1 cellular context compared by ENCODE assay signal in the genomic region with DNA sequence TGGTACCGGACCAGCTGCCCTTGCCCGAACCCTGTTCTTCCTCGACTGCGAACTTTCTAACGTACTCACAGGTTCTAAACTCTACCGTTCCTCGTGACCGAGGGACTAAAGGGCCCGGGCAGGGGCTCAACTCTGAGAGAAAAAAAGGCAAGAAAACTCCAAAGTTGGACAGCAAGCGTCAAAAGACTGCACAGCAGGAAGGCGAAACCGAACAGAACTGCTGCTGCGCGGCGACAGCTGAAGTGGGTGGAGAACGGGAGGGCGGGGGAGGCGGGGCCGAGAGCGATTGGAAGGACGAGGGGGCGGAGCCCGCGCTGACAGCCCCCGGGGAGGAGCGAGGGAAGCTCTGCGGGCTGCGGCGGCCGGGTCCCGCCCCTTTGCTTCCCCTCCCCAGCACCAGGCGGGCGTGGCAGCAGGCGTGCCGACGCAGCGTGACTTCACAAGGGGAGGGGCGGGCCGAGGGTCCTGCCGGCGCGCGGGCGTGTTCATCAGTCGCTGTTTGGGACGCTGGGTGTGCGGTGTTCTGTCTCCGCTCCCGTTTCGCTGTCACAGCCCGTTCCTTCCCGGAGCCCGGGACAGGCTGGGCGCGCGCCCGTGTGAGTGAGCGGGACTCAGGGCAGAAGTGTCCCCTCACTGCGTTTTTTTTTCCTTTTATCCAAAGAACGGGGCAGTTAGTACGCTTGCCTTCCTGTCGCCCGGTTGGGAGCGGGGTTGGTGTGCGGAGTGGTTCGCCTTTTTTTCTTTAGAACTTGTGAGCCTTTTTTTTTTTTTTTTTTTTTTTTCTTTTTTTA.
TF ChIP-seq lines count a peak whose summit lies in the region.

A gene with protein sequence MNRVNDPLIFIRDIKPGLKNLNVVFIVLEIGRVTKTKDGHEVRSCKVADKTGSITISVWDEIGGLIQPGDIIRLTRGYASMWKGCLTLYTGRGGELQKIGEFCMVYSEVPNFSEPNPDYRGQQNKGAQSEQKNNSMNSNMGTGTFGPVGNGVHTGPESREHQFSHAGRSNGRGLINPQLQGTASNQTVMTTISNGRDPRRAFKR (plus strand): TSS at position 491 of the 791 bp plus-strand sequence. CDS start 479 bp downstream, outside the sequence.

TF ChIP-seq in GM12878, 131 proteins besides CTCF, POLR2A, EP300 and RAD21 (continued from another document and continues in another):
- TF ChIP-seq, protein P1, sequence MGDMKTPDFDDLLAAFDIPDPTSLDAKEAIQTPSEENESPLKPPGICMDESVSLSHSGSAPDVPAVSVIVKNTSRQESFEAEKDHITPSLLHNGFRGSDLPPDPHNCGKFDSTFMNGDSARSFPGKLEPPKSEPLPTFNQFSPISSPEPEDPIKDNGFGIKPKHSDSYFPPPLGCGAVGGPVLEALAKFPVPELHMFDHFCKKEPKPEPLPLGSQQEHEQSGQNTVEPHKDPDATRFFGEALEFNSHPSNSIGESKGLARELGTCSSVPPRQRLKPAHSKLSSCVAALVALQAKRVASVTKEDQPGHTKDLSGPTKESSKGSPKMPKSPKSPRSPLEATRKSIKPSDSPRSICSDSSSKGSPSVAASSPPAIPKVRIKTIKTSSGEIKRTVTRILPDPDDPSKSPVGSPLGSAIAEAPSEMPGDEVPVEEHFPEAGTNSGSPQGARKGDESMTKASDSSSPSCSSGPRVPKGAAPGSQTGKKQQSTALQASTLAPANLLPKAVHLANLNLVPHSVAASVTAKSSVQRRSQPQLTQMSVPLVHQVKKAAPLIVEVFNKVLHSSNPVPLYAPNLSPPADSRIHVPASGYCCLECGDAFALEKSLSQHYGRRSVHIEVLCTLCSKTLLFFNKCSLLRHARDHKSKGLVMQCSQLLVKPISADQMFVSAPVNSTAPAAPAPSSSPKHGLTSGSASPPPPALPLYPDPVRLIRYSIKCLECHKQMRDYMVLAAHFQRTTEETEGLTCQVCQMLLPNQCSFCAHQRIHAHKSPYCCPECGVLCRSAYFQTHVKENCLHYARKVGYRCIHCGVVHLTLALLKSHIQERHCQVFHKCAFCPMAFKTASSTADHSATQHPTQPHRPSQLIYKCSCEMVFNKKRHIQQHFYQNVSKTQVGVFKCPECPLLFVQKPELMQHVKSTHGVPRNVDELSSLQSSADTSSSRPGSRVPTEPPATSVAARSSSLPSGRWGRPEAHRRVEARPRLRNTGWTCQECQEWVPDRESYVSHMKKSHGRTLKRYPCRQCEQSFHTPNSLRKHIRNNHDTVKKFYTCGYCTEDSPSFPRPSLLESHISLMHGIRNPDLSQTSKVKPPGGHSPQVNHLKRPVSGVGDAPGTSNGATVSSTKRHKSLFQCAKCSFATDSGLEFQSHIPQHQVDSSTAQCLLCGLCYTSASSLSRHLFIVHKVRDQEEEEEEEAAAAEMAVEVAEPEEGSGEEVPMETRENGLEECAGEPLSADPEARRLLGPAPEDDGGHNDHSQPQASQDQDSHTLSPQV (IDR thresholded peaks at IDR 0.05), result no peak
- 0 out of 4 replicates have a peak, but pooled peaks of 1 of the 2 experiments have one; percentile 37 for TF ChIP-seq SRF (IDR thresholded peaks at IDR 0.05; ENCODE audit: low read depth in 2 of 2, low read length in 2 of 2)
- TF ChIP-seq POLR2AphosphoS5 (IDR thresholded peaks at IDR 0.05; ENCODE audit: low read length), result peak; percentile 100
- TF ChIP-seq NR2C2 (IDR thresholded peaks at IDR 0.05; ENCODE audit: borderline replicate concordance, control insufficient read depth, insufficient read length, low read depth), result no peak
- TF ChIP-seq, protein P2, sequence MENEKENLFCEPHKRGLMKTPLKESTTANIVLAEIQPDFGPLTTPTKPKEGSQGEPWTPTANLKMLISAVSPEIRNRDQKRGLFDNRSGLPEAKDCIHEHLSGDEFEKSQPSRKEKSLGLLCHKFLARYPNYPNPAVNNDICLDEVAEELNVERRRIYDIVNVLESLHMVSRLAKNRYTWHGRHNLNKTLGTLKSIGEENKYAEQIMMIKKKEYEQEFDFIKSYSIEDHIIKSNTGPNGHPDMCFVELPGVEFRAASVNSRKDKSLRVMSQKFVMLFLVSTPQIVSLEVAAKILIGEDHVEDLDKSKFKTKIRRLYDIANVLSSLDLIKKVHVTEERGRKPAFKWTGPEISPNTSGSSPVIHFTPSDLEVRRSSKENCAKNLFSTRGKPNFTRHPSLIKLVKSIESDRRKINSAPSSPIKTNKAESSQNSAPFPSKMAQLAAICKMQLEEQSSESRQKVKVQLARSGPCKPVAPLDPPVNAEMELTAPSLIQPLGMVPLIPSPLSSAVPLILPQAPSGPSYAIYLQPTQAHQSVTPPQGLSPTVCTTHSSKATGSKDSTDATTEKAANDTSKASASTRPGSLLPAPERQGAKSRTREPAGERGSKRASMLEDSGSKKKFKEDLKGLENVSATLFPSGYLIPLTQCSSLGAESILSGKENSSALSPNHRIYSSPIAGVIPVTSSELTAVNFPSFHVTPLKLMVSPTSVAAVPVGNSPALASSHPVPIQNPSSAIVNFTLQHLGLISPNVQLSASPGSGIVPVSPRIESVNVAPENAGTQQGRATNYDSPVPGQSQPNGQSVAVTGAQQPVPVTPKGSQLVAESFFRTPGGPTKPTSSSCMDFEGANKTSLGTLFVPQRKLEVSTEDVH (IDR thresholded peaks at IDR 0.05; ENCODE audit: low read depth, partially characterized antibody), result peak; percentile 59
- TF ChIP-seq DPF2 (IDR thresholded peaks at IDR 0.05), result 0 out of 2 replicates have a peak, but pooled peaks have one; percentile 80
- 0 out of 2 replicates have a peak, but pooled peaks have one; percentile 41 for TF ChIP-seq MEF2A (IDR thresholded peaks at IDR 0.05; ENCODE audit: insufficient read depth, low read depth, low read length)
- peak; percentile 83 for TF ChIP-seq SP1 (IDR thresholded peaks at IDR 0.05; ENCODE audit: low read depth, low read length)
- TF ChIP-seq RB1 (IDR thresholded peaks at IDR 0.05; ENCODE audit: borderline replicate concordance), result peak; percentile 37; the same call in 1 of the 2 replicates
- no peak for TF ChIP-seq NR2C1 (IDR thresholded peaks at IDR 0.05)
- peak; percentile 57; the same call in 1 of the 2 replicates for TF ChIP-seq CHD2 (IDR thresholded peaks at IDR 0.05; ENCODE audit: borderline replicate concordance, low read depth, low read length)
- TF ChIP-seq ZNF384 (IDR thresholded peaks at IDR 0.05; ENCODE audit: borderline replicate concordance, low read depth, low read length), result peak; percentile 80
- TF ChIP-seq, protein P3, sequence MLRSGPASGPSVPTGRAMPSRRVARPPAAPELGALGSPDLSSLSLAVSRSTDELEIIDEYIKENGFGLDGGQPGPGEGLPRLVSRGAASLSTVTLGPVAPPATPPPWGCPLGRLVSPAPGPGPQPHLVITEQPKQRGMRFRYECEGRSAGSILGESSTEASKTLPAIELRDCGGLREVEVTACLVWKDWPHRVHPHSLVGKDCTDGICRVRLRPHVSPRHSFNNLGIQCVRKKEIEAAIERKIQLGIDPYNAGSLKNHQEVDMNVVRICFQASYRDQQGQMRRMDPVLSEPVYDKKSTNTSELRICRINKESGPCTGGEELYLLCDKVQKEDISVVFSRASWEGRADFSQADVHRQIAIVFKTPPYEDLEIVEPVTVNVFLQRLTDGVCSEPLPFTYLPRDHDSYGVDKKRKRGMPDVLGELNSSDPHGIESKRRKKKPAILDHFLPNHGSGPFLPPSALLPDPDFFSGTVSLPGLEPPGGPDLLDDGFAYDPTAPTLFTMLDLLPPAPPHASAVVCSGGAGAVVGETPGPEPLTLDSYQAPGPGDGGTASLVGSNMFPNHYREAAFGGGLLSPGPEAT (IDR thresholded peaks at IDR 0.05; ENCODE audit: low read depth), result peak; percentile 36
- TF ChIP-seq EGR1 (IDR thresholded peaks at IDR 0.05; ENCODE audit: borderline replicate concordance in 1 of 2, low read depth in 2 of 2, low read length in 2 of 2), result peak; percentile 67 to 73
- peak; percentile 93 for TF ChIP-seq CBFB (IDR thresholded peaks at IDR 0.05; ENCODE audit: low read depth)
- TF ChIP-seq, protein P4, sequence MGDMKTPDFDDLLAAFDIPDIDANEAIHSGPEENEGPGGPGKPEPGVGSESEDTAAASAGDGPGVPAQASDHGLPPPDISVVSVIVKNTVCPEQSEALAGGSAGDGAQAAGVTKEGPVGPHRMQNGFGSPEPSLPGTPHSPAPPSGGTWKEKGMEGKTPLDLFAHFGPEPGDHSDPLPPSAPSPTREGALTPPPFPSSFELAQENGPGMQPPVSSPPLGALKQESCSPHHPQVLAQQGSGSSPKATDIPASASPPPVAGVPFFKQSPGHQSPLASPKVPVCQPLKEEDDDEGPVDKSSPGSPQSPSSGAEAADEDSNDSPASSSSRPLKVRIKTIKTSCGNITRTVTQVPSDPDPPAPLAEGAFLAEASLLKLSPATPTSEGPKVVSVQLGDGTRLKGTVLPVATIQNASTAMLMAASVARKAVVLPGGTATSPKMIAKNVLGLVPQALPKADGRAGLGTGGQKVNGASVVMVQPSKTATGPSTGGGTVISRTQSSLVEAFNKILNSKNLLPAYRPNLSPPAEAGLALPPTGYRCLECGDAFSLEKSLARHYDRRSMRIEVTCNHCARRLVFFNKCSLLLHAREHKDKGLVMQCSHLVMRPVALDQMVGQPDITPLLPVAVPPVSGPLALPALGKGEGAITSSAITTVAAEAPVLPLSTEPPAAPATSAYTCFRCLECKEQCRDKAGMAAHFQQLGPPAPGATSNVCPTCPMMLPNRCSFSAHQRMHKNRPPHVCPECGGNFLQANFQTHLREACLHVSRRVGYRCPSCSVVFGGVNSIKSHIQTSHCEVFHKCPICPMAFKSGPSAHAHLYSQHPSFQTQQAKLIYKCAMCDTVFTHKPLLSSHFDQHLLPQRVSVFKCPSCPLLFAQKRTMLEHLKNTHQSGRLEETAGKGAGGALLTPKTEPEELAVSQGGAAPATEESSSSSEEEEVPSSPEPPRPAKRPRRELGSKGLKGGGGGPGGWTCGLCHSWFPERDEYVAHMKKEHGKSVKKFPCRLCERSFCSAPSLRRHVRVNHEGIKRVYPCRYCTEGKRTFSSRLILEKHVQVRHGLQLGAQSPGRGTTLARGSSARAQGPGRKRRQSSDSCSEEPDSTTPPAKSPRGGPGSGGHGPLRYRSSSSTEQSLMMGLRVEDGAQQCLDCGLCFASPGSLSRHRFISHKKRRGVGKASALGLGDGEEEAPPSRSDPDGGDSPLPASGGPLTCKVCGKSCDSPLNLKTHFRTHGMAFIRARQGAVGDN (IDR thresholded peaks at IDR 0.05), result peak; percentile 55
- TF ChIP-seq, protein P5, sequence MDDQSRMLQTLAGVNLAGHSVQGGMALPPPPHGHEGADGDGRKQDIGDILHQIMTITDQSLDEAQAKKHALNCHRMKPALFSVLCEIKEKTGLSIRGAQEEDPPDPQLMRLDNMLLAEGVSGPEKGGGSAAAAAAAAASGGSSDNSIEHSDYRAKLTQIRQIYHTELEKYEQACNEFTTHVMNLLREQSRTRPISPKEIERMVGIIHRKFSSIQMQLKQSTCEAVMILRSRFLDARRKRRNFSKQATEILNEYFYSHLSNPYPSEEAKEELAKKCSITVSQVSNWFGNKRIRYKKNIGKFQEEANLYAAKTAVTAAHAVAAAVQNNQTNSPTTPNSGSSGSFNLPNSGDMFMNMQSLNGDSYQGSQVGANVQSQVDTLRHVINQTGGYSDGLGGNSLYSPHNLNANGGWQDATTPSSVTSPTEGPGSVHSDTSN (IDR thresholded peaks at IDR 0.05; ENCODE audit: insufficient replicate concordance, low read depth, low read length), result peak; percentile 49
- TF ChIP-seq RBBP5 (conservative IDR thresholded peaks at IDR 0.05), result no peak
- peak; percentile 99 for TF ChIP-seq POLR2AphosphoS2 (IDR thresholded peaks at IDR 0.05; ENCODE audit: low read depth, low read length)
- no peak for TF ChIP-seq YBX1 (IDR thresholded peaks at IDR 0.05)
- TF ChIP-seq CREB1 (IDR thresholded peaks at IDR 0.05; ENCODE audit: low read depth), result peak; percentile 91
- TF ChIP-seq ATF7 (IDR thresholded peaks at IDR 0.05; ENCODE audit: low read depth), result peak; percentile 81
- TF ChIP-seq IKZF1 (conservative IDR thresholded peaks at IDR 0.05), result peak; percentile 71; the same call in 1 of the 2 replicates
- TF ChIP-seq, protein P6, sequence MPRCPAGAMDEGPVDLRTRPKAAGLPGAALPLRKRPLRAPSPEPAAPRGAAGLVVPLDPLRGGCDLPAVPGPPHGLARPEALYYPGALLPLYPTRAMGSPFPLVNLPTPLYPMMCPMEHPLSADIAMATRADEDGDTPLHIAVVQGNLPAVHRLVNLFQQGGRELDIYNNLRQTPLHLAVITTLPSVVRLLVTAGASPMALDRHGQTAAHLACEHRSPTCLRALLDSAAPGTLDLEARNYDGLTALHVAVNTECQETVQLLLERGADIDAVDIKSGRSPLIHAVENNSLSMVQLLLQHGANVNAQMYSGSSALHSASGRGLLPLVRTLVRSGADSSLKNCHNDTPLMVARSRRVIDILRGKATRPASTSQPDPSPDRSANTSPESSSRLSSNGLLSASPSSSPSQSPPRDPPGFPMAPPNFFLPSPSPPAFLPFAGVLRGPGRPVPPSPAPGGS (IDR thresholded peaks at IDR 0.05; ENCODE audit: borderline replicate concordance, insufficient read depth, low read depth, low read length, poor library complexity, severe bottlenecking), result peak; percentile 38
- TF ChIP-seq, protein P7, sequence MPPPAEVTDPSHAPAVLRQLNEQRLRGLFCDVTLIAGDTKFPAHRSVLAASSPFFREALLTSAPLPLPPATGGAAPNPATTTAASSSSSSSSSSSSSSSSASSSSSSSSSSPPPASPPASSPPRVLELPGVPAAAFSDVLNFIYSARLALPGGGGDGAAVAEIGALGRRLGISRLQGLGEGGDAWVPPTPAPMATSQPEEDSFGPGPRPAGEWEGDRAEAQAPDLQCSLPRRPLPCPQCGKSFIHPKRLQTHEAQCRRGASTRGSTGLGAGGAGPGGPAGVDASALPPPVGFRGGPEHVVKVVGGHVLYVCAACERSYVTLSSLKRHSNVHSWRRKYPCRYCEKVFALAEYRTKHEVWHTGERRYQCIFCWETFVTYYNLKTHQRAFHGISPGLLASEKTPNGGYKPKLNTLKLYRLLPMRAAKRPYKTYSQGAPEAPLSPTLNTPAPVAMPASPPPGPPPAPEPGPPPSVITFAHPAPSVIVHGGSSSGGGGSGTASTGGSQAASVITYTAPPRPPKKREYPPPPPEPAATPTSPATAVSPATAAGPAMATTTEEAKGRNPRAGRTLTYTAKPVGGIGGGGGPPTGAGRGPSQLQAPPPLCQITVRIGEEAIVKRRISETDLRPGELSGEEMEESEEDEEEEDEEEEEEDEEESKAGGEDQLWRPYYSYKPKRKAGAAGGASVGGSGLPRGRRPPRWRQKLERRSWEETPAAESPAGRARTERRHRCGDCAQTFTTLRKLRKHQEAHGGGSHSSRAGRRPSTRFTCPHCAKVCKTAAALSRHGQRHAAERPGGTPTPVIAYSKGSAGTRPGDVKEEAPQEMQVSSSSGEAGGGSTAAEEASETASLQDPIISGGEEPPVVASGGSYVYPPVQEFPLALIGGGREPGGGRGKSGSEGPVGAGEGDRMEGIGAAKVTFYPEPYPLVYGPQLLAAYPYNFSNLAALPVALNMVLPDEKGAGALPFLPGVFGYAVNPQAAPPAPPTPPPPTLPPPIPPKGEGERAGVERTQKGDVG (CRISPR knock-in tag; IDR thresholded peaks at IDR 0.05), result 0 out of 2 replicates have a peak, but pooled peaks have one; percentile 31
- TF ChIP-seq KLF5 (IDR thresholded peaks at IDR 0.05; ENCODE audit: partially characterized antibody), result no peak
- TF ChIP-seq, protein P8, sequence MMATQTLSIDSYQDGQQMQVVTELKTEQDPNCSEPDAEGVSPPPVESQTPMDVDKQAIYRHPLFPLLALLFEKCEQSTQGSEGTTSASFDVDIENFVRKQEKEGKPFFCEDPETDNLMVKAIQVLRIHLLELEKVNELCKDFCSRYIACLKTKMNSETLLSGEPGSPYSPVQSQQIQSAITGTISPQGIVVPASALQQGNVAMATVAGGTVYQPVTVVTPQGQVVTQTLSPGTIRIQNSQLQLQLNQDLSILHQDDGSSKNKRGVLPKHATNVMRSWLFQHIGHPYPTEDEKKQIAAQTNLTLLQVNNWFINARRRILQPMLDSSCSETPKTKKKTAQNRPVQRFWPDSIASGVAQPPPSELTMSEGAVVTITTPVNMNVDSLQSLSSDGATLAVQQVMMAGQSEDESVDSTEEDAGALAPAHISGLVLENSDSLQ (IDR thresholded peaks at IDR 0.05), result peak; percentile 82
- TF ChIP-seq, protein P9, sequence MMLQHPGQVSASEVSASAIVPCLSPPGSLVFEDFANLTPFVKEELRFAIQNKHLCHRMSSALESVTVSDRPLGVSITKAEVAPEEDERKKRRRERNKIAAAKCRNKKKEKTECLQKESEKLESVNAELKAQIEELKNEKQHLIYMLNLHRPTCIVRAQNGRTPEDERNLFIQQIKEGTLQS (IDR thresholded peaks at IDR 0.05; ENCODE audit: borderline replicate concordance, extremely low read depth, low read depth, low read length), result no peak
